In genomic region chr2:130728549-130729310, GRCh38 we compare ENCODE assay signal across 9 cellular contexts. TPM values are rescaled to one million over a fixed set of nuclear protein-coding genes. Genes with fewer than 3 reads are reported as not detected.
DNase-seq lines count a peak whose midpoint lies in the region; ATAC-seq, FAIRE-seq and TF ChIP-seq lines count a peak whose summit lies in the region.
"Had no signal": no experiment of that assay in that cellular context is flagged by ENCODE, and none has a peak within 500 bp of the region (broad histone marks: within the 10 kb centered on the region; RNA-seq: fewer than 3 reads in every experiment).

Gene GPR148 (plus strand): TSS chr2:130729070. CDS start chr2:130729152, 82 bp downstream.

- TF ChIP-seq CTCF in BE2C (IDR thresholded peaks at IDR 0.05; ENCODE audit: low read depth, low read length), result no peak

- FAIRE-seq in frontal cortex (lab: Jason Lieb, UNC), result no peak

- H3K4me3 Mint-ChIP-seq in activated naive CD8-positive, alpha-beta T cell treated with anti-CD3 and anti-CD28 coated beads, Interleukin-2, amount 50 U/mL, for 24 hours, result peak within 1 kb of the TSS; percentile 70

- H3K4me1 Mint-ChIP-seq in activated naive CD8-positive, alpha-beta T cell treated with anti-CD3 and anti-CD28 coated beads, Interleukin-2, amount 50 U/mL, for 24 hours, result peaks cover 8% of the 10 kb centered on the region

- no peaks in the 10 kb centered on the region for H3K27me3 ChIP-seq in BE2C

- H3K27me3 Mint-ChIP-seq in activated naive CD8-positive, alpha-beta T cell treated with anti-CD3 and anti-CD28 coated beads, Interleukin-2, amount 50 U/mL, for 24 hours, result peaks cover 4% of the 10 kb centered on the region

- H3K36me3 ChIP-seq in BE2C (no peaks in the 10 kb centered on the region), mesodermal cell (ENCODE audit: control insufficient read depth, insufficient read depth, low read length) (no peaks in the 10 kb centered on the region)
- H3K36me3 ChIP-seq: SJSA1 had no signal

- H3K9me3 ChIP-seq in BE2C, result no peaks in the 10 kb centered on the region
- H3K9me3 ChIP-seq in mesodermal cell (ENCODE audit: control insufficient read depth, low read length), result no peaks in the 10 kb centered on the region
- H3K9me3 ChIP-seq: SJSA1 had no signal

- no peaks in the 10 kb centered on the region for H3K36me3 Mint-ChIP-seq in activated naive CD8-positive, alpha-beta T cell treated with anti-CD3 and anti-CD28 coated beads, Interleukin-2, amount 50 U/mL, for 24 hours (ENCODE audit: low read depth)

- DNase-seq in BE2C (no peak), NCI-H1092 (lab: John Stamatoyannopoulos, UW) (peak; percentile 86), frontal cortex (ENCODE audit: low spot score in 2 of 2) (no peak), activated gamma-delta T cell treated with Interleukin-2 at 50 U/mL for 16 hours (no peak)
- DNase-seq in activated naive CD8-positive, alpha-beta T cell treated with anti-CD3 and anti-CD28 coated beads, Interleukin-2, amount 50 U/mL, for 24 hours, result no peak

- no peak for ATAC-seq in activated naive CD8-positive, alpha-beta T cell treated with anti-CD3 and anti-CD28 coated beads, Interleukin-2, amount 50 U/mL, for 24 hours
- no peak for ATAC-seq in HG03354 (IDR thresholded peaks at IDR 0.05; ENCODE audit: poor library complexity, severe bottlenecking, unreplicated experiment)
- no peak for ATAC-seq in HG03280 (IDR thresholded peaks at IDR 0.05; ENCODE audit: unreplicated experiment)

- peak within 1 kb of the TSS; percentile 50 for H3K27ac Mint-ChIP-seq in activated naive CD8-positive, alpha-beta T cell treated with anti-CD3 and anti-CD28 coated beads, Interleukin-2, amount 50 U/mL, for 24 hours

- no peaks in the 10 kb centered on the region for H3K9me3 Mint-ChIP-seq in activated naive CD8-positive, alpha-beta T cell treated with anti-CD3 and anti-CD28 coated beads, Interleukin-2, amount 50 U/mL, for 24 hours

- WGBS in mesodermal cell (ENCODE audit: insufficient coverage in 2 of 2), 2 experiments, result 87 to 93% methylated on average over 5 to 6 of the region's 8 CpGs

- H3K27ac ChIP-seq in mesodermal cell (ENCODE audit: low read depth, low read length, severe bottlenecking), result peak within 1 kb of the TSS; percentile 25
- H3K27ac ChIP-seq: SJSA1 had no signal

- no peaks in the 10 kb centered on the region; the same call in 1 of the 2 replicates for H3K4me1 ChIP-seq in BE2C
- peaks cover 5% of the 10 kb centered on the region for H3K4me1 ChIP-seq in mesodermal cell (ENCODE audit: control insufficient read depth, insufficient read depth, low read length, poor library complexity, severe bottlenecking)

- H3K4me3 ChIP-seq in BE2C (ENCODE audit: low read depth, low read length), result peak within 1 kb of the TSS; percentile 50
- peak within 1 kb of the TSS; percentile 50 for H3K4me3 ChIP-seq in mesodermal cell (ENCODE audit: extremely low read depth, insufficient read depth, low read length, poor library complexity, severe bottlenecking)

RNA-seq across cellular contexts. Expression of gene GPR148, which starts in this region (rescaled TPM):
- polyA plus RNA-seq in BE2C (2012; ENCODE audit: insufficient read depth, insufficient read length, low read depth), result not detected
- polyA plus RNA-seq in mesodermal cell (2013, experiment 1 of 2), result not detected
- polyA plus RNA-seq in mesodermal cell (2013, experiment 2 of 2), result not detected
- total RNA-seq in frontal cortex, result not detected
- total RNA-seq: SJSA1 had no signal
